ENCODE assay signal across 8 cellular contexts in genomic region chr22:50247748-50248147, GRCh38. TPM values are rescaled to one million over a fixed set of nuclear protein-coding genes. Genes with fewer than 3 reads are reported as not detected.
DNase-seq lines count a peak whose midpoint lies in the region; ATAC-seq lines count a peak whose summit lies in the region.

No MANE protein-coding gene starts in this region.

- no peak overlapping the region for H3K27ac ChIP-seq in naive thymus-derived CD4-positive, alpha-beta T cell (ENCODE audit: low read depth, low read length)

- H3K36me3 Mint-ChIP-seq in activated naive CD4-positive, alpha-beta T cell treated with anti-CD3 and anti-CD28 coated beads, Interleukin-2, amount 10 ng/mL, durations not matched to agents 7 days and 5 days = peaks cover 15% of the 10 kb centered on the region
- peaks cover 0 to 6% (median 3%) of the 10 kb centered on the region in 5 donors for H3K36me3 Mint-ChIP-seq in naive thymus-derived CD4-positive, alpha-beta T cell

- intact Hi-C loops in naive thymus-derived CD4-positive, alpha-beta T cell (cut with micrococcal nuclease) = no loop called here

- H3K36me3 ChIP-seq in naive thymus-derived CD4-positive, alpha-beta T cell (ENCODE audit: control insufficient read depth in 2 of 3, insufficient read depth in 3 of 3, low read length in 3 of 3) = peaks cover 0 to 38% (median 0%) of the 10 kb centered on the region in 3 experiments

- H3K27me3 ChIP-seq in naive thymus-derived CD4-positive, alpha-beta T cell (ENCODE audit: control insufficient read depth in 2 of 2, insufficient read depth in 2 of 2, low read length in 2 of 2) = no peaks in the 10 kb centered on the region

- H3K9me3 ChIP-seq in naive thymus-derived CD4-positive, alpha-beta T cell (ENCODE audit: control insufficient read depth in 2 of 3, low read length in 3 of 3) = no peaks in the 10 kb centered on the region

- POLR2A ChIA-PET in naive thymus-derived CD4-positive, alpha-beta T cell (lab: Charles Lee) = interaction anchor here (0.9 to 1.2 kb wide), 2 partner anchors 261 to 373 kb away, joined by 3 read pairs; no protein-coding TSS in a partner anchor

- no peak overlapping the region for H3K4me3 ChIP-seq in naive thymus-derived CD4-positive, alpha-beta T cell (ENCODE audit: low read length)

- peak; percentile 4 for ATAC-seq in naive thymus-derived CD4-positive, alpha-beta T cell
- no peak for ATAC-seq in left lobe of liver
- ATAC-seq in HG02938 (IDR thresholded peaks at IDR 0.05; ENCODE audit: unreplicated experiment) = no peak

- no peaks in the 10 kb centered on the region for H3K9me3 Mint-ChIP-seq in activated naive CD4-positive, alpha-beta T cell treated with anti-CD3 and anti-CD28 coated beads, Interleukin-2, amount 10 ng/mL, durations not matched to agents 7 days and 5 days
- no peaks in the 10 kb centered on the region for H3K9me3 Mint-ChIP-seq in naive thymus-derived CD4-positive, alpha-beta T cell

- H3K27ac Mint-ChIP-seq in activated naive CD4-positive, alpha-beta T cell treated with anti-CD3 and anti-CD28 coated beads, Interleukin-2, amount 10 ng/mL, durations not matched to agents 7 days and 5 days = peak overlapping the region; percentile 75
- H3K27ac Mint-ChIP-seq in naive thymus-derived CD4-positive, alpha-beta T cell = peak overlapping the region in 5 of 9 donors; percentile 38 to 91 (median 63)

- peaks cover 37 to 57% of the 10 kb centered on the region in 2 donors for H3K4me1 ChIP-seq in naive thymus-derived CD4-positive, alpha-beta T cell (ENCODE audit: control insufficient read depth in 2 of 2, insufficient read depth in 2 of 2, low read length in 2 of 2)

- H3K27me3 Mint-ChIP-seq in activated naive CD4-positive, alpha-beta T cell treated with anti-CD3 and anti-CD28 coated beads, Interleukin-2, amount 10 ng/mL, durations not matched to agents 7 days and 5 days = no peaks in the 10 kb centered on the region
- no peaks in the 10 kb centered on the region for H3K27me3 Mint-ChIP-seq in naive thymus-derived CD4-positive, alpha-beta T cell

- CTCF ChIA-PET in activated naive CD4-positive, alpha-beta T cell treated with anti-CD3 and anti-CD28 coated beads, Interleukin-2, amount 10 ng/mL, durations not matched to agents 7 days and 5 days (lab: Charles Lee) = no interaction called here
- CTCF ChIA-PET in naive thymus-derived CD4-positive, alpha-beta T cell (lab: Charles Lee) = no interaction called here

- DNase-seq in NCI-H2081 (lab: John Stamatoyannopoulos, UW) = peak; percentile 83 to 87
- no peak for DNase-seq in NCI-H2081 treated with DMSO at 0.1 percent for 48 hours (lab: John Stamatoyannopoulos, UW)
- peak; percentile 7 for DNase-seq in NCI-H526 treated with DMSO at 0.1 percent for 48 hours (lab: John Stamatoyannopoulos, UW)
- DNase-seq in activated naive CD4-positive, alpha-beta T cell treated with anti-CD3 and anti-CD28 coated beads, Interleukin-2, amount 10 ng/mL, durations not matched to agents 7 days and 5 days = peak; percentile 67
- DNase-seq in naive thymus-derived CD4-positive, alpha-beta T cell = peak in 1 of 9 donors; percentile 35
- DNase-seq in left lobe of liver (ENCODE audit: low spot score) = no peak
- no peak for DNase-seq in GDM1 (lab: John Stamatoyannopoulos, UW)

- H3K4me1 Mint-ChIP-seq in activated naive CD4-positive, alpha-beta T cell treated with anti-CD3 and anti-CD28 coated beads, Interleukin-2, amount 10 ng/mL, durations not matched to agents 7 days and 5 days = peaks cover 49% of the 10 kb centered on the region
- H3K4me1 Mint-ChIP-seq in naive thymus-derived CD4-positive, alpha-beta T cell = peaks cover 10 to 42% (median 28%) of the 10 kb centered on the region in 7 donors

- H3K4me3 Mint-ChIP-seq in activated naive CD4-positive, alpha-beta T cell treated with anti-CD3 and anti-CD28 coated beads, Interleukin-2, amount 10 ng/mL, durations not matched to agents 7 days and 5 days = peak overlapping the region; percentile 40
- peak overlapping the region in 7 of 10 donors; percentile 29 to 75 (median 52) for H3K4me3 Mint-ChIP-seq in naive thymus-derived CD4-positive, alpha-beta T cell

RNA-seq across cellular contexts. Expression of gene TUBGCP6, which starts 2.9 kb away (rescaled TPM):
- total RNA-seq in naive thymus-derived CD4-positive, alpha-beta T cell = 100 to 1,000 TPM in 4 of 5 experiments, 10 to 100 TPM in 1; 67.8 to 146 (median 134) TPM
- polyA plus RNA-seq in naive thymus-derived CD4-positive, alpha-beta T cell = 10 to 100 TPM; 15.2 to 28.4 TPM
- total RNA-seq in left lobe of liver = 21.3 TPM

RNA-seq across cellular contexts. Expression of gene HDAC10, which starts 3.3 kb away (rescaled TPM):
- 100 to 1,000 TPM in 3 of 5 experiments, 10 to 100 TPM in 2; 95.9 to 139 (median 105) TPM for total RNA-seq in naive thymus-derived CD4-positive, alpha-beta T cell
- 1 to 10 TPM; 7.1 to 9.8 TPM for polyA plus RNA-seq in naive thymus-derived CD4-positive, alpha-beta T cell
- 33.3 TPM for total RNA-seq in left lobe of liver

RNA-seq across cellular contexts. Expression of gene MAPK12, which starts 13.7 kb away (rescaled TPM):
- 1 to 10 TPM; 1.7 to 6.2 (median 2.3) TPM for total RNA-seq in naive thymus-derived CD4-positive, alpha-beta T cell
- polyA plus RNA-seq in naive thymus-derived CD4-positive, alpha-beta T cell = under 1 TPM in 1 of 2 donors, not detected in 1; 0.07 TPM
- total RNA-seq in left lobe of liver = 5.0 TPM

RNA-seq across cellular contexts. Expression of gene MAPK11, which starts 22.4 kb away (rescaled TPM):
- total RNA-seq in naive thymus-derived CD4-positive, alpha-beta T cell = 10 to 100 TPM in 1 of 5 experiments, 1 to 10 TPM in 4; 1.3 to 22.9 (median 4.5) TPM
- polyA plus RNA-seq in naive thymus-derived CD4-positive, alpha-beta T cell = under 1 TPM; 0.13 to 0.19 TPM
- 8.2 TPM for total RNA-seq in left lobe of liver

RNA-seq across cellular contexts. Expression of gene SELENOO, which starts 46.9 kb away (rescaled TPM):
- 10 to 100 TPM; 26.7 to 36.6 (median 32.4) TPM for total RNA-seq in naive thymus-derived CD4-positive, alpha-beta T cell
- polyA plus RNA-seq in naive thymus-derived CD4-positive, alpha-beta T cell = 1 to 10 TPM; 3.4 to 5.9 TPM
- 85.2 TPM for total RNA-seq in left lobe of liver

Comparison
In these comparisons a context has a peak if more than half of its experiments do, and no peak if none do; other contexts are left out.
1. DNase-seq: peak in NCI-H2081 (2 of 2), NCI-H526 treated with DMSO at 0.1 percent for 48 hours (single experiment) and activated naive CD4-positive, alpha-beta T cell treated with anti-CD3 and anti-CD28 coated beads, Interleukin-2, amount 10 ng/mL, durations not matched to agents 7 days and 5 days (single experiment); none in NCI-H2081 treated with DMSO at 0.1 percent for 48 hours (single experiment), left lobe of liver (single experiment) and GDM1 (single experiment).